8 cellular contexts compared by ENCODE assay signal in the genomic region with DNA sequence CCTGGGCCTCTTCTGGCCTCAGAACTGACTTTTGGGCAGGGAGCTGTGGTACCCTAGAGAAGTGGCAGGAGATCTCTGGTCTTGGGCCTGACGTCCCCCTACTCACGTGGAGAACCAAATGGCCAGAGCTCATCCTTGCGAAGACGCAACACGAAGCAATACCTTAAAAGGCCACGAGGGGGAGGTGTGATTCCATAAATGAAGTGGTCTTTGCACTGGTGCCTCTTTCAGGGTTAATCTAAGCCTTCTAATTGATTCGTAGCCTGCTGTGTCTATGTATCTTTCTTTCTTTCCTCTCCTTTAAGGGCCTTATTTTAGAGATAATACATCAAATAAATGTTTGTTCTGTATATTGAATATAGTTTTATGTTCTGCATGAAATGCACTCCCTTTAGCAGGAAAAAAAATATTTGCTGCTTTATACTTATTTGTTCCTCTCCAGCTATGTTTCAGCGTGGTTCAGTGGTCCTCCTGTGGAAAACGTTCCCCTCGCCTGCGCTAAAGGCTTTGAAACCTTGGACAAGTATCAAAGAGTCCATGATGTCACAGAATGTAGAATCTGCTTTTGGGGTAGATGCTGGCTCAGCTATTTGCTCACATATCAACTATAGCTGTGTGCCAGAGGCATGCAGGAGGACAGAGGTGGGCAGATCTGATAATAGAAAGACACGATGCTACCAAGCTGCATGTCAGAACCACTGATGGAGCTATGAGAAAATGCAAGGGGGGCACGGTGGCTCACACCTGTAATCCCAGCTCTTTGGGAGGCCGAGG. TPM values are rescaled to one million over a fixed set of nuclear protein-coding genes. Genes with fewer than 3 reads are reported as not detected.
DNase-seq lines count a peak whose midpoint lies in the region; ATAC-seq, FAIRE-seq and TF ChIP-seq lines count a peak whose summit lies in the region.

No MANE protein-coding gene starts in this region.

- no peaks in the 10 kb centered on the region for H3K27me3 ChIP-seq in NT2/D1 (ENCODE audit: insufficient read depth, insufficient read length)
- H3K27me3 ChIP-seq in naive thymus-derived CD4-positive, alpha-beta T cell (ENCODE audit: control insufficient read depth in 2 of 2, insufficient read depth in 2 of 2, low read length in 2 of 2): no peaks in the 10 kb centered on the region

- H3K36me3 ChIP-seq in NT2/D1 (ENCODE audit: insufficient read depth, insufficient read length, low read length): no peaks in the 10 kb centered on the region
- H3K36me3 ChIP-seq in naive thymus-derived CD4-positive, alpha-beta T cell (ENCODE audit: control insufficient read depth in 2 of 3, insufficient read depth in 3 of 3, low read length in 3 of 3): no peaks in the 10 kb centered on the region

- CTCF ChIA-PET in activated CD8-positive, alpha-beta memory T cell treated with anti-CD3 and anti-CD28 coated beads, Interleukin-2, amount 10 ng/mL, durations not matched to agents 7 days and 5 days (lab: Charles Lee): interaction anchor here (0.7 to 3.9 kb wide), 38 partner anchors 8 to 710 kb away, joined by 3 to 21 read pairs (median 3); a partner anchor contains a TSS
- CTCF ChIA-PET in naive thymus-derived CD4-positive, alpha-beta T cell (lab: Charles Lee): interaction anchor here (0.6 to 1.4 kb wide), 8 partner anchors 12 to 733 kb away, joined by 3 to 13 read pairs (median 3); no protein-coding TSS in a partner anchor

- FAIRE-seq in HTR-8/SVneo (lab: Jason Lieb, UNC): no peak

- peaks cover 12% of the 10 kb centered on the region for H3K27me3 Mint-ChIP-seq in activated CD8-positive, alpha-beta memory T cell treated with anti-CD3 and anti-CD28 coated beads, Interleukin-2, amount 10 ng/mL, durations not matched to agents 7 days and 5 days
- H3K27me3 Mint-ChIP-seq in naive thymus-derived CD4-positive, alpha-beta T cell: peaks cover 0 to 8% (median 4%) of the 10 kb centered on the region in 5 donors

- H3K27ac ChIP-seq in naive thymus-derived CD4-positive, alpha-beta T cell (ENCODE audit: low read depth, low read length): no peak overlapping the region

- POLR2A ChIA-PET in naive thymus-derived CD4-positive, alpha-beta T cell (lab: Charles Lee): no interaction called here

- no peaks in the 10 kb centered on the region for H3K4me1 ChIP-seq in NT2/D1 (ENCODE audit: insufficient read depth, insufficient read length)
- H3K4me1 ChIP-seq in naive thymus-derived CD4-positive, alpha-beta T cell (ENCODE audit: control insufficient read depth in 2 of 2, insufficient read depth in 2 of 2, low read length in 2 of 2): no peaks in the 10 kb centered on the region

- H3K4me3 ChIP-seq in NT2/D1 (ENCODE audit: insufficient read length, low read depth): no peak overlapping the region
- H3K4me3 ChIP-seq in naive thymus-derived CD4-positive, alpha-beta T cell (ENCODE audit: low read length): no peak overlapping the region

- H3K9ac ChIP-seq in NT2/D1 (ENCODE audit: insufficient read length, low read depth): no peak overlapping the region

- H3K4me3 Mint-ChIP-seq in activated CD8-positive, alpha-beta memory T cell treated with anti-CD3 and anti-CD28 coated beads, Interleukin-2, amount 10 ng/mL, durations not matched to agents 7 days and 5 days: no peak overlapping the region
- no peak overlapping the region for H3K4me3 Mint-ChIP-seq in naive thymus-derived CD4-positive, alpha-beta T cell
- no peak overlapping the region for H3K4me3 Mint-ChIP-seq in stimulated activated effector memory CD8-positive, alpha-beta T cell treated with anti-CD3 and anti-CD28 coated beads, Interleukin-12 subunit alpha, Interleukin-12 subunit beta, amount 100 ng/mL, for 72 hours

- H3K36me3 Mint-ChIP-seq in activated CD8-positive, alpha-beta memory T cell treated with anti-CD3 and anti-CD28 coated beads, Interleukin-2, amount 10 ng/mL, durations not matched to agents 7 days and 5 days: no peaks in the 10 kb centered on the region
- no peaks in the 10 kb centered on the region for H3K36me3 Mint-ChIP-seq in naive thymus-derived CD4-positive, alpha-beta T cell
- no peaks in the 10 kb centered on the region for H3K36me3 Mint-ChIP-seq in stimulated activated effector memory CD8-positive, alpha-beta T cell treated with anti-CD3 and anti-CD28 coated beads, Interleukin-12 subunit alpha, Interleukin-12 subunit beta, amount 100 ng/mL, for 72 hours

- H3K4me1 Mint-ChIP-seq in activated CD8-positive, alpha-beta memory T cell treated with anti-CD3 and anti-CD28 coated beads, Interleukin-2, amount 10 ng/mL, durations not matched to agents 7 days and 5 days: no peaks in the 10 kb centered on the region
- H3K4me1 Mint-ChIP-seq in naive thymus-derived CD4-positive, alpha-beta T cell: peaks cover 0 to 4% (median 0%) of the 10 kb centered on the region in 7 donors
- no peaks in the 10 kb centered on the region for H3K4me1 Mint-ChIP-seq in stimulated activated effector memory CD8-positive, alpha-beta T cell treated with anti-CD3 and anti-CD28 coated beads, Interleukin-12 subunit alpha, Interleukin-12 subunit beta, amount 100 ng/mL, for 72 hours

- ATAC-seq in GM19351 (IDR thresholded peaks at IDR 0.05; ENCODE audit: unreplicated experiment): peak; percentile 92
- peak; percentile 81 for ATAC-seq in activated CD8-positive, alpha-beta memory T cell treated with anti-CD3 and anti-CD28 coated beads, Interleukin-2, amount 10 ng/mL, durations not matched to agents 7 days and 5 days
- ATAC-seq in naive thymus-derived CD4-positive, alpha-beta T cell: peak; percentile 81
- peak; percentile 80 for ATAC-seq in stimulated activated effector memory CD8-positive, alpha-beta T cell treated with anti-CD3 and anti-CD28 coated beads, Interleukin-12 subunit alpha, Interleukin-12 subunit beta, amount 100 ng/mL, for 72 hours

- DNase-seq in CD1c-positive myeloid dendritic cell (ENCODE audit: extremely low spot score) (peak; percentile 83), HTR-8/SVneo (ENCODE audit: insufficient read length, low spot score) (peak; percentile 56), NT2/D1 (ENCODE audit: low read depth, low spot score) (peak; percentile 82), erythroblast (lab: John Stamatoyannopoulos, UW) (peak; percentile 73 to 88)
- peak; percentile 80 for DNase-seq in activated CD8-positive, alpha-beta memory T cell treated with anti-CD3 and anti-CD28 coated beads, Interleukin-2, amount 10 ng/mL, durations not matched to agents 7 days and 5 days
- peak; percentile 27 to 74 (median 55) for DNase-seq in naive thymus-derived CD4-positive, alpha-beta T cell
- peak; percentile 68 to 90 for DNase-seq in stimulated activated effector memory CD8-positive, alpha-beta T cell treated with anti-CD3 and anti-CD28 coated beads, Interleukin-12 subunit alpha, Interleukin-12 subunit beta, amount 100 ng/mL, for 72 hours (ENCODE audit: low spot score in 2 of 2)

- H3K27ac Mint-ChIP-seq in activated CD8-positive, alpha-beta memory T cell treated with anti-CD3 and anti-CD28 coated beads, Interleukin-2, amount 10 ng/mL, durations not matched to agents 7 days and 5 days: no peak overlapping the region
- H3K27ac Mint-ChIP-seq in naive thymus-derived CD4-positive, alpha-beta T cell: no peak overlapping the region
- H3K27ac Mint-ChIP-seq in stimulated activated effector memory CD8-positive, alpha-beta T cell treated with anti-CD3 and anti-CD28 coated beads, Interleukin-12 subunit alpha, Interleukin-12 subunit beta, amount 100 ng/mL, for 72 hours: no peak overlapping the region

- H3K9me3 Mint-ChIP-seq in activated CD8-positive, alpha-beta memory T cell treated with anti-CD3 and anti-CD28 coated beads, Interleukin-2, amount 10 ng/mL, durations not matched to agents 7 days and 5 days (ENCODE audit: low read depth): no peaks in the 10 kb centered on the region
- H3K9me3 Mint-ChIP-seq in naive thymus-derived CD4-positive, alpha-beta T cell: no peaks in the 10 kb centered on the region
- no peaks in the 10 kb centered on the region for H3K9me3 Mint-ChIP-seq in stimulated activated effector memory CD8-positive, alpha-beta T cell treated with anti-CD3 and anti-CD28 coated beads, Interleukin-12 subunit alpha, Interleukin-12 subunit beta, amount 100 ng/mL, for 72 hours

- H3K9me3 ChIP-seq in NT2/D1 (ENCODE audit: insufficient read depth, low read length): 0 out of 2 replicates have a peak, but pooled peaks cover 7% of the 10 kb centered on the region
- H3K9me3 ChIP-seq in naive thymus-derived CD4-positive, alpha-beta T cell (ENCODE audit: control insufficient read depth in 2 of 3, low read length in 3 of 3): no peaks in the 10 kb centered on the region

- intact Hi-C loops in naive thymus-derived CD4-positive, alpha-beta T cell (cut with micrococcal nuclease): loop anchor here (1.0 to 2.0 kb wide), 3 partner anchors 64 to 371 kb away; a partner anchor contains a TSS

- no peak for TF ChIP-seq POLR2A in erythroblast (IDR thresholded peaks at IDR 0.05; ENCODE audit: low read length)

RNA-seq across cellular contexts. Expression of a gene that starts 41.0 kb away (rescaled TPM):
- not detected for total RNA-seq in activated CD8-positive, alpha-beta memory T cell treated with anti-CD3 and anti-CD28 coated beads, Interleukin-2, amount 10 ng/mL, durations not matched to agents 7 days and 5 days
- not detected for total RNA-seq in naive thymus-derived CD4-positive, alpha-beta T cell
- polyA plus RNA-seq in naive thymus-derived CD4-positive, alpha-beta T cell: not detected
